19 cellular contexts compared by ENCODE assay signal in genomic region chr13:113422790-113423189, GRCh38. TPM values are rescaled to one million over a fixed set of nuclear protein-coding genes. Genes with fewer than 3 reads are reported as not detected.
DNase-seq lines count a peak whose midpoint lies in the region; ATAC-seq and TF ChIP-seq lines count a peak whose summit lies in the region.
"Had no signal": no experiment of that assay in that cellular context is flagged by ENCODE, and none has a peak within 500 bp of the region (broad histone marks: within the 10 kb centered on the region; RNA-seq: fewer than 3 reads in every experiment).

No MANE protein-coding gene starts in this region.

- no peak overlapping the region for H3K4me3 ChIP-seq in gastroesophageal sphincter
- H3K4me3 ChIP-seq in rectal smooth muscle tissue (ENCODE audit: low read length) = no peak overlapping the region
- H3K4me3 ChIP-seq in upper lobe of right lung = no peak overlapping the region
- no peak overlapping the region for H3K4me3 ChIP-seq in psoas muscle

- peak; percentile 86 for DNase-seq in chondrocyte (ENCODE audit: low spot score)
- peak; percentile 54 for DNase-seq in upper lobe of right lung
- DNase-seq in stimulated activated CD4-positive, alpha-beta T cell treated with anti-CD3 and anti-CD28 coated beads, Interleukin-12 subunit alpha, Interleukin-12 subunit beta, amount 100 ng/mL, for 4 hours = no peak
- DNase-seq in psoas muscle = no peak
- DNase-seq: ACHN, DMS79 treated with DMSO at 0.1 percent for 48 hours, KBM-7, NCI-H1105 treated with DMSO at 0.1 percent for 48 hours, NCI-H1694 treated with DMSO at 0.1 percent for 48 hours, NCI-H2107, NCI-H226, NCI-H524, NCI-H82, SHP77 treated with DMSO at 0.1 percent for 48 hours had no signal

- ATAC-seq in gastroesophageal sphincter (no peak), upper lobe of right lung (no peak), psoas muscle (no peak), HG03565 (IDR thresholded peaks at IDR 0.05; ENCODE audit: unreplicated experiment) (no peak)

- H3K27me3 Mint-ChIP-seq in chondrocyte (ENCODE audit: low read depth) = no peaks in the 10 kb centered on the region

- H3K4me3 Mint-ChIP-seq in chondrocyte (ENCODE audit: unreplicated experiment) = no peak overlapping the region
- H3K4me3 Mint-ChIP-seq: CD14-positive monocyte had no signal

- H3K36me3 ChIP-seq in gastroesophageal sphincter (no peaks in the 10 kb centered on the region), rectal smooth muscle tissue (ENCODE audit: control insufficient read depth, insufficient read depth, low read length) (no peaks in the 10 kb centered on the region), upper lobe of right lung (no peaks in the 10 kb centered on the region), psoas muscle (ENCODE audit: insufficient read depth in 1 of 2, low read depth in 1 of 2) (peaks cover 0 to 59% of the 10 kb centered on the region in 2 donors)

- H3K9me3 ChIP-seq in gastroesophageal sphincter (no peaks in the 10 kb centered on the region), upper lobe of right lung (no peaks in the 10 kb centered on the region), psoas muscle (no peaks in the 10 kb centered on the region)

- peaks cover 9% of the 10 kb centered on the region for H3K36me3 Mint-ChIP-seq in chondrocyte (ENCODE audit: low read depth)
- H3K36me3 Mint-ChIP-seq: CD14-positive monocyte had no signal

- no peak for TF ChIP-seq EP300 in gastroesophageal sphincter (IDR thresholded peaks at IDR 0.05)

- H3K27ac ChIP-seq in gastroesophageal sphincter (peak overlapping the region in 3 of 4 donors; percentile 78 to 80 (median 79)), rectal smooth muscle tissue (ENCODE audit: low read depth, low read length) (peak overlapping the region; percentile 74), upper lobe of right lung (no peak overlapping the region), psoas muscle (no peak overlapping the region)

- H3K4me1 ChIP-seq in gastroesophageal sphincter (peaks cover 0 to 20% (median 9%) of the 10 kb centered on the region in 3 donors), rectal smooth muscle tissue (ENCODE audit: control insufficient read depth, insufficient read depth, low read length) (peaks cover 3% of the 10 kb centered on the region), upper lobe of right lung (no peaks in the 10 kb centered on the region), psoas muscle (no peaks in the 10 kb centered on the region)

- no peak for TF ChIP-seq POLR2A in gastroesophageal sphincter (IDR thresholded peaks at IDR 0.05)

- TF ChIP-seq CTCF in chondrocyte (IDR thresholded peaks at IDR 0.05) (no peak), gastroesophageal sphincter (IDR thresholded peaks at IDR 0.05) (no peak), upper lobe of right lung (IDR thresholded peaks at IDR 0.05) (no peak), psoas muscle (IDR thresholded peaks at IDR 0.05) (no peak)

- intact Hi-C loops in upper lobe of right lung (cut with DNase I) = no loop called here
- intact Hi-C loops in psoas muscle (cut with DNase I) = no loop called here

- no peak overlapping the region for H3K27ac Mint-ChIP-seq in chondrocyte (ENCODE audit: unreplicated experiment)
- H3K27ac Mint-ChIP-seq: CD14-positive monocyte had no signal

- 100% methylated on average over 2 of the region's 16 CpGs; no CpG with 5 or more reads in 1 of the 2 donors for WGBS in gastroesophageal sphincter (ENCODE audit: low coverage in 1 of 2), 2 donors
- WGBS in psoas muscle, 3 donors = 94% methylated on average over 16 of the region's 16 CpGs

- H3K4me1 Mint-ChIP-seq in chondrocyte (ENCODE audit: low read depth) = peaks cover 21% of the 10 kb centered on the region
- H3K4me1 Mint-ChIP-seq: CD14-positive monocyte had no signal

- H3K27me3 ChIP-seq in gastroesophageal sphincter (no peaks in the 10 kb centered on the region), rectal smooth muscle tissue (ENCODE audit: control insufficient read depth, insufficient read depth, low read length) (no peaks in the 10 kb centered on the region), upper lobe of right lung (peaks cover 5% of the 10 kb centered on the region), psoas muscle (ENCODE audit: insufficient read depth in 3 of 3, low read length in 2 of 3) (no peaks in the 10 kb centered on the region)

- H3K9ac ChIP-seq in rectal smooth muscle tissue (ENCODE audit: low read length) = no peak overlapping the region

- H3K9me3 Mint-ChIP-seq in chondrocyte (ENCODE audit: low read depth) = no peaks in the 10 kb centered on the region

RNA-seq across cellular contexts. Expression of gene ADPRHL1, which starts 30.5 kb away (rescaled TPM):
- total RNA-seq in chondrocyte = 6.3 to 8.8 TPM (median 8.4 TPM) in 3 replicates
- 10 to 100 TPM in 1 of 4 donors, 1 to 10 TPM in 3; 4.7 to 33.8 (median 8.9) TPM for total RNA-seq in gastroesophageal sphincter
- 1.9 TPM for total RNA-seq in upper lobe of right lung
- total RNA-seq in psoas muscle = 100 to 1,000 TPM; 186 to 776 (median 416) TPM
- 100 to 1,000 TPM; 219 to 326 (median 249) TPM for polyA plus RNA-seq in psoas muscle
- total RNA-seq: RPMI7951 had no signal

RNA-seq across cellular contexts. Expression of gene GRTP1, which starts 58.9 kb away (rescaled TPM):
- total RNA-seq in chondrocyte (1.3 to 1.7 TPM (median 1.7 TPM) in 3 replicates), gastroesophageal sphincter (10 to 100 TPM in 2 of 4 donors, 1 to 10 TPM in 2; 4.7 to 14.0 (median 8.5) TPM), upper lobe of right lung (6.1 TPM), psoas muscle (1 to 10 TPM; 1.5 to 4.5 (median 3.7) TPM)
- polyA plus RNA-seq in psoas muscle = 1 to 10 TPM; 4.3 to 4.7 (median 4.4) TPM
- total RNA-seq: RPMI7951 had no signal
- polyA plus RNA-seq: CD14-positive monocyte had no signal

Comparison
In these comparisons a context has a peak if more than half of its experiments do, and no peak if none do; other contexts are left out.
1. DNase-seq: peak in chondrocyte (single experiment) and upper lobe of right lung (single experiment); none in stimulated activated CD4-positive, alpha-beta T cell treated with anti-CD3 and anti-CD28 coated beads, Interleukin-12 subunit alpha, Interleukin-12 subunit beta, amount 100 ng/mL, for 4 hours (single experiment) and psoas muscle (0 of 2).
2. H3K27ac ChIP-seq: peak in gastroesophageal sphincter (3 of 4) and rectal smooth muscle tissue (single experiment); none in upper lobe of right lung (single experiment) and psoas muscle (single experiment).
3. RNA of gene ADPRHL1, which starts 30.5 kb away (total RNA-seq): 186 to 776 TPM in psoas muscle; 4.7 to 33.8 TPM in gastroesophageal sphincter, 6.3 to 8.8 TPM in chondrocyte and 1.9 TPM in upper lobe of right lung (single experiment); every median in the first group is over 4 times any median in the second.